In the genomic region with DNA sequence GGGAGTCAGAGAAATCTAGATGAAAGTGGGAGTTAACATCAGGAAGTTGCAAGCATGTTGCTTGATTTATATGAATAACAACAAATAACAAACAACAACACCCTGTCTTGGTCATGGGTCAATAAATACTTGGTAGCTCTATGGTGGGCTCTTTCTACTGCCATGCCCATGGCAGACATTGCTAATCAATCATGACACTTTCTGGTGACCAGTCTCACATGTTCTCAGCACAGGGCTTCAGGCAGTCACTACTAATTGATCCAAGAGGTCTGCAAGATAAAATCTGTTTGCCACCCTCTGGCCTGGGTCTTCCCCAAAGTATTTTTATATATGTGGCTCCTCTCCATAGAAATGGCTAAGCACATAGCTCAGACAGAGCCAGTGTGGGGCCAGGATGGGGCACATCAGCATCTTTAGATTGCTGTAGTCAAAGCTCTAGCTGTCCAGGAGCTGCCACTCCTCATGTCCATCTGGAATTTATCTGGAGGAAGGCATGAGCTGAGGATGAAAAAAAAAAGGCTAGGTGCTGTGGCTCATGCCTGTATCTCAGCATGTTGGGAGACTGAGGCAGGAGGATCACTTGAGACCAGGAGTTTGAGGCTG, we compare ENCODE assay signal across 2 cellular contexts.
TF ChIP-seq lines count a peak whose summit lies in the region.

No MANE protein-coding gene starts in this region.

TF ChIP-seq in GM12878, 131 proteins besides CTCF, POLR2A, EP300 and RAD21:
- TF ChIP-seq, protein P1, sequence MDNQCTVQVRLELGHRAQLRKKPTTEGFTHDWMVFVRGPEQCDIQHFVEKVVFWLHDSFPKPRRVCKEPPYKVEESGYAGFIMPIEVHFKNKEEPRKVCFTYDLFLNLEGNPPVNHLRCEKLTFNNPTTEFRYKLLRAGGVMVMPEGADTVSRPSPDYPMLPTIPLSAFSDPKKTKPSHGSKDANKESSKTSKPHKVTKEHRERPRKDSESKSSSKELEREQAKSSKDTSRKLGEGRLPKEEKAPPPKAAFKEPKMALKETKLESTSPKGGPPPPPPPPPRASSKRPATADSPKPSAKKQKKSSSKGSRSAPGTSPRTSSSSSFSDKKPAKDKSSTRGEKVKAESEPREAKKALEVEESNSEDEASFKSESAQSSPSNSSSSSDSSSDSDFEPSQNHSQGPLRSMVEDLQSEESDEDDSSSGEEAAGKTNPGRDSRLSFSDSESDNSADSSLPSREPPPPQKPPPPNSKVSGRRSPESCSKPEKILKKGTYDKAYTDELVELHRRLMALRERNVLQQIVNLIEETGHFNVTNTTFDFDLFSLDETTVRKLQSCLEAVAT (IDR thresholded peaks at IDR 0.05) = peak; percentile 83
- no peak for TF ChIP-seq RUNX3 (IDR thresholded peaks at IDR 0.05; ENCODE audit: low read length)

TF ChIP-seq in WTC11, 78 proteins besides CTCF, POLR2A, EP300 and RAD21:
- no peak for TF ChIP-seq ZNF138 (CRISPR knock-in tag; conservative IDR thresholded peaks at IDR 0.05)
- TF ChIP-seq SOX15 (CRISPR knock-in tag; IDR thresholded peaks at IDR 0.05) = no peak
- TF ChIP-seq CREB1 (CRISPR knock-in tag; IDR thresholded peaks at IDR 0.05) = no peak
- no peak for TF ChIP-seq SMAD4 (CRISPR knock-in tag; IDR thresholded peaks at IDR 0.05)
- TF ChIP-seq, protein P2, sequence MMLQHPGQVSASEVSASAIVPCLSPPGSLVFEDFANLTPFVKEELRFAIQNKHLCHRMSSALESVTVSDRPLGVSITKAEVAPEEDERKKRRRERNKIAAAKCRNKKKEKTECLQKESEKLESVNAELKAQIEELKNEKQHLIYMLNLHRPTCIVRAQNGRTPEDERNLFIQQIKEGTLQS (CRISPR knock-in tag; conservative IDR thresholded peaks at IDR 0.05) = no peak
- no peak for TF ChIP-seq ZNF416 (CRISPR knock-in tag; IDR thresholded peaks at IDR 0.05)
- TF ChIP-seq, protein P3, sequence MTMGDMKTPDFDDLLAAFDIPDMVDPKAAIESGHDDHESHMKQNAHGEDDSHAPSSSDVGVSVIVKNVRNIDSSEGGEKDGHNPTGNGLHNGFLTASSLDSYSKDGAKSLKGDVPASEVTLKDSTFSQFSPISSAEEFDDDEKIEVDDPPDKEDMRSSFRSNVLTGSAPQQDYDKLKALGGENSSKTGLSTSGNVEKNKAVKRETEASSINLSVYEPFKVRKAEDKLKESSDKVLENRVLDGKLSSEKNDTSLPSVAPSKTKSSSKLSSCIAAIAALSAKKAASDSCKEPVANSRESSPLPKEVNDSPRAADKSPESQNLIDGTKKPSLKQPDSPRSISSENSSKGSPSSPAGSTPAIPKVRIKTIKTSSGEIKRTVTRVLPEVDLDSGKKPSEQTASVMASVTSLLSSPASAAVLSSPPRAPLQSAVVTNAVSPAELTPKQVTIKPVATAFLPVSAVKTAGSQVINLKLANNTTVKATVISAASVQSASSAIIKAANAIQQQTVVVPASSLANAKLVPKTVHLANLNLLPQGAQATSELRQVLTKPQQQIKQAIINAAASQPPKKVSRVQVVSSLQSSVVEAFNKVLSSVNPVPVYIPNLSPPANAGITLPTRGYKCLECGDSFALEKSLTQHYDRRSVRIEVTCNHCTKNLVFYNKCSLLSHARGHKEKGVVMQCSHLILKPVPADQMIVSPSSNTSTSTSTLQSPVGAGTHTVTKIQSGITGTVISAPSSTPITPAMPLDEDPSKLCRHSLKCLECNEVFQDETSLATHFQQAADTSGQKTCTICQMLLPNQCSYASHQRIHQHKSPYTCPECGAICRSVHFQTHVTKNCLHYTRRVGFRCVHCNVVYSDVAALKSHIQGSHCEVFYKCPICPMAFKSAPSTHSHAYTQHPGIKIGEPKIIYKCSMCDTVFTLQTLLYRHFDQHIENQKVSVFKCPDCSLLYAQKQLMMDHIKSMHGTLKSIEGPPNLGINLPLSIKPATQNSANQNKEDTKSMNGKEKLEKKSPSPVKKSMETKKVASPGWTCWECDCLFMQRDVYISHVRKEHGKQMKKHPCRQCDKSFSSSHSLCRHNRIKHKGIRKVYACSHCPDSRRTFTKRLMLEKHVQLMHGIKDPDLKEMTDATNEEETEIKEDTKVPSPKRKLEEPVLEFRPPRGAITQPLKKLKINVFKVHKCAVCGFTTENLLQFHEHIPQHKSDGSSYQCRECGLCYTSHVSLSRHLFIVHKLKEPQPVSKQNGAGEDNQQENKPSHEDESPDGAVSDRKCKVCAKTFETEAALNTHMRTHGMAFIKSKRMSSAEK (CRISPR knock-in tag; IDR thresholded peaks at IDR 0.05; ENCODE audit: borderline replicate concordance) = no peak
- TF ChIP-seq ZNF121 (CRISPR knock-in tag; IDR thresholded peaks at IDR 0.05) = no peak
- no peak for TF ChIP-seq FOXP1 (CRISPR knock-in tag; IDR thresholded peaks at IDR 0.05; ENCODE audit: borderline replicate concordance)
- TF ChIP-seq, protein P4, sequence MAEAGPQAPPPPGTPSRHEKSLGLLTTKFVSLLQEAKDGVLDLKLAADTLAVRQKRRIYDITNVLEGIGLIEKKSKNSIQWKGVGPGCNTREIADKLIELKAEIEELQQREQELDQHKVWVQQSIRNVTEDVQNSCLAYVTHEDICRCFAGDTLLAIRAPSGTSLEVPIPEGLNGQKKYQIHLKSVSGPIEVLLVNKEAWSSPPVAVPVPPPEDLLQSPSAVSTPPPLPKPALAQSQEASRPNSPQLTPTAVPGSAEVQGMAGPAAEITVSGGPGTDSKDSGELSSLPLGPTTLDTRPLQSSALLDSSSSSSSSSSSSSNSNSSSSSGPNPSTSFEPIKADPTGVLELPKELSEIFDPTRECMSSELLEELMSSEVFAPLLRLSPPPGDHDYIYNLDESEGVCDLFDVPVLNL (CRISPR knock-in tag; IDR thresholded peaks at IDR 0.05; ENCODE audit: borderline replicate concordance, low read depth) = no peak
- no peak for TF ChIP-seq ATF1 (CRISPR knock-in tag; IDR thresholded peaks at IDR 0.05)
- TF ChIP-seq NR3C1 (CRISPR knock-in tag; conservative IDR thresholded peaks at IDR 0.05; ENCODE audit: low read depth) = no peak
- TF ChIP-seq, protein P5, sequence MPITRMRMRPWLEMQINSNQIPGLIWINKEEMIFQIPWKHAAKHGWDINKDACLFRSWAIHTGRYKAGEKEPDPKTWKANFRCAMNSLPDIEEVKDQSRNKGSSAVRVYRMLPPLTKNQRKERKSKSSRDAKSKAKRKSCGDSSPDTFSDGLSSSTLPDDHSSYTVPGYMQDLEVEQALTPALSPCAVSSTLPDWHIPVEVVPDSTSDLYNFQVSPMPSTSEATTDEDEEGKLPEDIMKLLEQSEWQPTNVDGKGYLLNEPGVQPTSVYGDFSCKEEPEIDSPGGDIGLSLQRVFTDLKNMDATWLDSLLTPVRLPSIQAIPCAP (CRISPR knock-in tag; IDR thresholded peaks at IDR 0.05) = no peak
- TF ChIP-seq ZNF396 (CRISPR knock-in tag; IDR thresholded peaks at IDR 0.05; ENCODE audit: borderline replicate concordance) = no peak
